ENCODE assay signal across 8 cellular contexts in genomic region chr3:196643201-196643749, GRCh38. TPM values are rescaled to one million over a fixed set of nuclear protein-coding genes. Genes with fewer than 3 reads are reported as not detected.
A peak's percentile ranks its signal among the peaks of the same experiment; 100 is the strongest.
DNase-seq lines count a peak whose midpoint lies in the region; ATAC-seq and TF ChIP-seq lines count a peak whose summit lies in the region.

No MANE protein-coding gene starts in this region.

- no peaks in the 10 kb centered on the region for H3K27me3 Mint-ChIP-seq in activated naive CD8-positive, alpha-beta T cell treated with anti-CD3 and anti-CD28 coated beads for 36 hours

- no peaks in the 10 kb centered on the region for H4K20me1 ChIP-seq in mammary epithelial cell (ENCODE audit: insufficient read depth, low read length)

- intact Hi-C loops in mammary epithelial cell (cut with micrococcal nuclease) = no loop called here

- no peaks in the 10 kb centered on the region for H3K79me2 ChIP-seq in mammary epithelial cell (ENCODE audit: insufficient read depth, low read length)

- in situ Hi-C loops in mammary epithelial cell (cut with MboI; ENCODE audit: low sequenced_read_pairs in 2 of 2) = no loop called here

- no peak overlapping the region for H3K4me3 Mint-ChIP-seq in activated naive CD8-positive, alpha-beta T cell treated with anti-CD3 and anti-CD28 coated beads for 36 hours

- no peak for TF ChIP-seq EP300 in upper lobe of left lung (IDR thresholded peaks at IDR 0.05)

- peaks cover 39% of the 10 kb centered on the region for H3K36me3 Mint-ChIP-seq in activated naive CD8-positive, alpha-beta T cell treated with anti-CD3 and anti-CD28 coated beads for 36 hours

- H3K9me3 Mint-ChIP-seq in activated naive CD8-positive, alpha-beta T cell treated with anti-CD3 and anti-CD28 coated beads for 36 hours = no peaks in the 10 kb centered on the region

- H3K36me3 ChIP-seq in KOPT-K1 (ENCODE audit: insufficient read depth, low read length) = peaks cover 83% of the 10 kb centered on the region
- H3K36me3 ChIP-seq in upper lobe of left lung = no peaks in the 10 kb centered on the region
- H3K36me3 ChIP-seq in mammary epithelial cell (ENCODE audit: insufficient read depth, low read length) = no peaks in the 10 kb centered on the region

- BruUV-seq in mammary epithelial cell (replicated peaks; lab: Mats Ljungman, UMichigan) = no TSS peak

- H3K9me3 ChIP-seq in KOPT-K1 (ENCODE audit: insufficient read depth, low read length, poor library complexity, severe bottlenecking) = no peaks in the 10 kb centered on the region
- no peaks in the 10 kb centered on the region for H3K9me3 ChIP-seq in upper lobe of left lung
- H3K9me3 ChIP-seq in mammary epithelial cell (replicated peaks; ENCODE audit: insufficient read depth, low read length) = no peaks in the 10 kb centered on the region

- H3K27ac ChIP-seq in KOPT-K1 (ENCODE audit: low read depth, low read length, poor library complexity, severe bottlenecking) (peak overlapping the region; percentile 99), upper lobe of left lung (peak overlapping the region; percentile 55 to 77 (median 66)), mammary epithelial cell (ENCODE audit: insufficient read depth, low read depth, low read length) (no peak overlapping the region)

- H3K4me3 ChIP-seq in upper lobe of left lung (no peak overlapping the region), mammary epithelial cell (replicated peaks in 1 of 3; ENCODE audit: insufficient read depth in 1 of 3, low read depth in 2 of 3, low read length in 3 of 3) (no peak overlapping the region)

- H2AFZ ChIP-seq in mammary epithelial cell (ENCODE audit: low read depth, low read length) = no peak overlapping the region

- H3K4me2 ChIP-seq in mammary epithelial cell (ENCODE audit: insufficient read depth, low read depth, low read length) = no peak overlapping the region

- 65 to 70% methylated on average over 13 of the region's 13 CpGs for WGBS in upper lobe of left lung, 2 donors
- WGBS in mammary epithelial cell (ENCODE audit: low coverage, missing lambda C conversion rate) = 86% methylated on average over 9 of the region's 13 CpGs

- ATAC-seq in GM21619 (IDR thresholded peaks at IDR 0.05; ENCODE audit: unreplicated experiment) (peak; percentile 72), upper lobe of left lung (ENCODE audit: low FRiP score in 2 of 2) (peak; percentile 35 to 59)

- peak overlapping the region; percentile 45 for H3K27ac Mint-ChIP-seq in activated naive CD8-positive, alpha-beta T cell treated with anti-CD3 and anti-CD28 coated beads for 36 hours

- H3K27me3 ChIP-seq in upper lobe of left lung = no peaks in the 10 kb centered on the region
- H3K27me3 ChIP-seq in mammary epithelial cell (ENCODE audit: insufficient read depth, low read length) = peaks cover 4% of the 10 kb centered on the region

- dilution Hi-C loops in mammary epithelial cell (cut with HindIII; ENCODE audit: low sequenced_read_pairs) = no loop called here

- CTCF ChIA-PET in mammary epithelial cell (lab: Charles Lee; ENCODE audit: low non-redundant PET) = no interaction called here

- TF ChIP-seq POLR2A in GM18526 (IDR thresholded peaks at IDR 0.05; ENCODE audit: extremely low read depth, insufficient read length) (peak; percentile 55), upper lobe of left lung (IDR thresholded peaks at IDR 0.05) (peak in 1 of 4 donors; percentile 54)

- TF ChIP-seq CTCF in upper lobe of left lung (IDR thresholded peaks at IDR 0.05) (no peak), mammary epithelial cell (conservative IDR thresholded peaks at IDR 0.05 in 1 of 2, IDR thresholded peaks at IDR 0.05 in 1 of 2; ENCODE audit: extremely low read depth in 1 of 2, insufficient read depth in 1 of 2, low read depth in 1 of 2, low read length in 2 of 2) (no peak)

- H3K9ac ChIP-seq in mammary epithelial cell (ENCODE audit: insufficient read depth, low read length) = no peak overlapping the region

- H3K4me1 Mint-ChIP-seq in activated naive CD8-positive, alpha-beta T cell treated with anti-CD3 and anti-CD28 coated beads for 36 hours = peaks cover 56% of the 10 kb centered on the region

- peak; percentile 47 for DNase-seq in activated naive CD8-positive, alpha-beta T cell treated with anti-CD3 and anti-CD28 coated beads for 36 hours
- peak in 1 of 2 donors; percentile 76 for DNase-seq in upper lobe of left lung
- DNase-seq in NCI-H82 treated with DMSO at 0.1 percent for 48 hours (lab: John Stamatoyannopoulos, UW; ENCODE audit: unreplicated experiment) = no peak
- DNase-seq in mammary epithelial cell = no peak
- no peak for DNase-seq in NCI-H2196 treated with DMSO at 0.1 percent for 48 hours (lab: John Stamatoyannopoulos, UW; ENCODE audit: unreplicated experiment)

- peaks cover 20 to 54% (median 33%) of the 10 kb centered on the region in 4 donors for H3K4me1 ChIP-seq in upper lobe of left lung
- H3K4me1 ChIP-seq in mammary epithelial cell (ENCODE audit: insufficient read depth, low read length) = peaks cover 5% of the 10 kb centered on the region

RNA-seq across cellular contexts. Expression of gene NRROS, which starts 3.8 kb away (rescaled TPM):
- total RNA-seq in activated naive CD8-positive, alpha-beta T cell treated with anti-CD3 and anti-CD28 coated beads for 36 hours = 10 to 100 TPM; 21.2 to 22.0 TPM
- total RNA-seq in upper lobe of left lung = 10 to 100 TPM in 5 of 6 donors, 1 to 10 TPM in 1; 6.5 to 23.2 (median 16.4) TPM
- total RNA-seq in mammary epithelial cell = 1 to 10 TPM in 1 of 2 donors, not detected in 1; 1.1 TPM
- 0.24 TPM for polyA plus RNA-seq in mammary epithelial cell
- not detected for polyA minus RNA-seq in mammary epithelial cell
